Comparison of ENCODE assay signal across 1 cellular context in genomic region chr20:50067018-50067417, GRCh38.
TF ChIP-seq lines count a peak whose summit lies in the region.

No MANE protein-coding gene starts in this region.

TF ChIP-seq in HepG2, 621 proteins besides CTCF, POLR2A, EP300 and RAD21 (continued from another document):
- TF ChIP-seq KIAA2018 (CRISPR knock-in tag; IDR thresholded peaks at IDR 0.05; ENCODE audit: borderline replicate concordance) (no peak), YEATS4 (CRISPR knock-in tag; IDR thresholded peaks at IDR 0.05; ENCODE audit: borderline replicate concordance) (no peak), TIGD3 (CRISPR knock-in tag; IDR thresholded peaks at IDR 0.05; ENCODE audit: borderline replicate concordance) (no peak), ZNF251 (CRISPR knock-in tag; IDR thresholded peaks at IDR 0.05) (no peak), FOXO1 (CRISPR knock-in tag; IDR thresholded peaks at IDR 0.05) (no peak), TFDP1 (CRISPR knock-in tag; IDR thresholded peaks at IDR 0.05; ENCODE audit: borderline replicate concordance) (no peak), ZNF34 (CRISPR knock-in tag; IDR thresholded peaks at IDR 0.05; ENCODE audit: borderline replicate concordance) (no peak), ZNF260 (CRISPR knock-in tag; IDR thresholded peaks at IDR 0.05; ENCODE audit: borderline replicate concordance, low read depth) (no peak), PLRG1 (conservative IDR thresholded peaks at IDR 0.05) (no peak), ZBTB3 (CRISPR knock-in tag; IDR thresholded peaks at IDR 0.05; ENCODE audit: borderline replicate concordance, low read depth) (no peak), KDM2A (CRISPR knock-in tag; IDR thresholded peaks at IDR 0.05; ENCODE audit: borderline replicate concordance, low read depth) (0 out of 2 replicates have a peak, but pooled peaks have one; percentile 17), TEAD2 (CRISPR knock-in tag; IDR thresholded peaks at IDR 0.05) (0 out of 2 replicates have a peak, but pooled peaks have one; percentile 18), ZBTB26 (CRISPR knock-in tag; IDR thresholded peaks at IDR 0.05; ENCODE audit: borderline replicate concordance) (no peak), HNF1B (CRISPR knock-in tag; IDR thresholded peaks at IDR 0.05) (peak; percentile 54; the same call in 1 of the 2 replicates), FOXA3 (CRISPR knock-in tag; IDR thresholded peaks at IDR 0.05) (no peak), TEAD3 (CRISPR knock-in tag; optimal IDR thresholded peaks at IDR 0.05; ENCODE audit: borderline replicate concordance) (peak; percentile 16), ZNF891 (CRISPR knock-in tag; IDR thresholded peaks at IDR 0.05) (peak; percentile 2; the same call in 1 of the 2 replicates), GMEB2 (CRISPR knock-in tag; IDR thresholded peaks at IDR 0.05; ENCODE audit: low read depth) (no peak), ATF1 (CRISPR knock-in tag; IDR thresholded peaks at IDR 0.05) (no peak), BRCA1 (CRISPR knock-in tag; IDR thresholded peaks at IDR 0.05) (no peak), JUN (CRISPR knock-in tag; IDR thresholded peaks at IDR 0.05) (no peak), ZNF547 (CRISPR knock-in tag; IDR thresholded peaks at IDR 0.05) (no peak), RNF2 (conservative IDR thresholded peaks at IDR 0.05; ENCODE audit: low read depth) (no peak)
